Comparison of ENCODE assay signal across 10 cellular contexts in the genomic region with DNA sequence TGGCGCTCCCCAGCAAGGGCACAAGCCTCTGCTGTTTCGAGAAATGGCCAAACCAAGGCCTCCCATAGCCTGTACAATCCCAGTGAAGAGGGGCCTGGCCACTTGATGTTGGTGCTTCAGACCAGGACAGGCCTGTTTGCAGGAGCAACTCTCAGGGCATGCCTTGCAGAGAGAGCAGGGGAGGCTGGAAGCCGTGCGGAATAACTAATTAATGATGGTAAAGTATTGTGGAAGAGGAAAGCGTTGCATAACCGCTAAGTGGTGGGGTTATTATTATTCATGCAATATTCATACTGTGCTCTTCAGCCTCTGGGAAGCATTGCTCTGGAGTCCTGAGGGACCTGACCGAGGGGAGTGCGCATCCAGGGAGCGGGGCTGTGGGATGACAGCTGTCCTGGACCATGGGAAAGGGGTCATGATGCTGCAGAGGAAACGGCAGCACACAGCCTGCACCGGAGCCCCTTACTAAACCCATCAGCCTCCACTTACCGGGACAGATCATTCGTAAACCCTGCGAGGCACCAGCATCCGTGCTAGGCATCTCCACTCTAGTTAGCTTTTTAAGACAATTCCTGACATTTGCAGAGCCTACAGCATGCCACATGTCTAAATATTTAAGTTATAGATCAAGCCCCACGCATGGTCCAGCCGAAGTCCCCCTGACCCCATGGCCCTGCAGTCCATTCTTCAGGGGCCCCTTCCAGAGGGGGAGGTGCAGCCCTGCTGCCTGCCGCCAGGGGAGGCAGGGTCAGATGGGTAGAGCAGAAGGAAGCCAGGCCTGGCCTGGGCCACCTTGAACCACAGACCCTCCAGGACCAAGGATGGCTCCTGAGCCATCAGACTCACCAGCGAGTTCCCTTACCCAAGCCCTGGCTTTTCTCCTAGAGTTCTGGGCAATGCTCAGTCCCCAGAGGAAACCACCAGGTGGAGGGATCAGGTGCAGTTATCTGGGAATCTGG. TPM values are rescaled to one million over a fixed set of nuclear protein-coding genes. Genes with fewer than 3 reads are reported as not detected.
DNase-seq lines count a peak whose midpoint lies in the region; ATAC-seq and TF ChIP-seq lines count a peak whose summit lies in the region.
"Had no signal": no experiment of that assay in that cellular context is flagged by ENCODE, and none has a peak within 500 bp of the region (broad histone marks: within the 10 kb centered on the region; RNA-seq: fewer than 3 reads in every experiment).

No MANE protein-coding gene starts in this region.

- H3K36me3 ChIP-seq in ACC112 (ENCODE audit: insufficient read depth, low read length) (no peaks in the 10 kb centered on the region), right atrium auricular region (no peaks in the 10 kb centered on the region)

- H3K27ac ChIP-seq in ACC112 (ENCODE audit: low read depth, low read length) (peak overlapping the region; percentile 73), right atrium auricular region (peak overlapping the region; percentile 38 to 58)
- H3K27ac ChIP-seq: VCaP had no signal

- no peak for TF ChIP-seq CTCF in right atrium auricular region (IDR thresholded peaks at IDR 0.05)

- peaks cover 69% of the 10 kb centered on the region for H3K4me1 Mint-ChIP-seq in activated CD8-positive, alpha-beta T cell treated with anti-CD3 and anti-CD28 coated beads, Interleukin-2, amount 10 ng/mL, durations not matched to agents 7 days and 5 days (ENCODE audit: low read depth)

- peak overlapping the region; percentile 19 for H2AFZ ChIP-seq in ACC112 (ENCODE audit: low read length, unreplicated experiment)

- no peak overlapping the region for H3K4me3 Mint-ChIP-seq in activated CD8-positive, alpha-beta T cell treated with anti-CD3 and anti-CD28 coated beads, Interleukin-2, amount 10 ng/mL, durations not matched to agents 7 days and 5 days

- no peaks in the 10 kb centered on the region for H3K79me2 ChIP-seq in ACC112 (ENCODE audit: control insufficient read depth, insufficient read depth, low read length, unreplicated experiment)

- peak; percentile 14 for ATAC-seq in GM19455 (IDR thresholded peaks at IDR 0.05; ENCODE audit: unreplicated experiment)
- peak; percentile 24 for ATAC-seq in activated CD8-positive, alpha-beta T cell treated with anti-CD3 and anti-CD28 coated beads, Interleukin-2, amount 10 ng/mL, durations not matched to agents 7 days and 5 days

- H3K4me3 ChIP-seq in ACC112 (ENCODE audit: low read depth, low read length) (no peak overlapping the region), right atrium auricular region (no peak overlapping the region)

- no peaks in the 10 kb centered on the region for H3K9me3 Mint-ChIP-seq in activated CD8-positive, alpha-beta T cell treated with anti-CD3 and anti-CD28 coated beads, Interleukin-2, amount 10 ng/mL, durations not matched to agents 7 days and 5 days (ENCODE audit: insufficient read depth)

- H3K36me3 Mint-ChIP-seq in activated CD8-positive, alpha-beta T cell treated with anti-CD3 and anti-CD28 coated beads, Interleukin-2, amount 10 ng/mL, durations not matched to agents 7 days and 5 days (ENCODE audit: low read depth), result peaks cover 18% of the 10 kb centered on the region

- H3K27me3 ChIP-seq in ACC112 (ENCODE audit: insufficient read depth, low read length), result peaks cover 3% of the 10 kb centered on the region; the same call in 1 of the 2 replicates
- H3K27me3 ChIP-seq in right atrium auricular region, result no peaks in the 10 kb centered on the region

- DNase-seq in activated CD8-positive, alpha-beta T cell treated with anti-CD3 and anti-CD28 coated beads, Interleukin-2, amount 10 ng/mL, durations not matched to agents 7 days and 5 days, result peak; percentile 14
- no peak for DNase-seq in right atrium auricular region (ENCODE audit: low spot score)
- DNase-seq in RPMI8226, result no peak
- DNase-seq in AG20443 (ENCODE audit: low spot score), result no peak
- no peak for DNase-seq in NK-92 (lab: John Stamatoyannopoulos, UW; ENCODE audit: unreplicated experiment)
- DNase-seq in putamen (ENCODE audit: low spot score), result no peak

- CTCF ChIA-PET in activated CD8-positive, alpha-beta T cell treated with anti-CD3 and anti-CD28 coated beads, Interleukin-2, amount 10 ng/mL, durations not matched to agents 7 days and 5 days (lab: Charles Lee), result no interaction called here

- H3K4me1 ChIP-seq in ACC112 (ENCODE audit: control insufficient read depth, insufficient read depth, low read length, unreplicated experiment) (peaks cover 15% of the 10 kb centered on the region), right atrium auricular region (peaks cover 0 to 22% of the 10 kb centered on the region in 2 donors)

- peaks cover 4% of the 10 kb centered on the region for H3K27me3 Mint-ChIP-seq in activated CD8-positive, alpha-beta T cell treated with anti-CD3 and anti-CD28 coated beads, Interleukin-2, amount 10 ng/mL, durations not matched to agents 7 days and 5 days (ENCODE audit: low read depth)

- H3K9me3 ChIP-seq in right atrium auricular region, result no peaks in the 10 kb centered on the region

- H3K27ac Mint-ChIP-seq in activated CD8-positive, alpha-beta T cell treated with anti-CD3 and anti-CD28 coated beads, Interleukin-2, amount 10 ng/mL, durations not matched to agents 7 days and 5 days, result peak overlapping the region; percentile 89

- POLR2A ChIA-PET in activated CD8-positive, alpha-beta T cell treated with anti-CD3 and anti-CD28 coated beads, Interleukin-2, amount 10 ng/mL, durations not matched to agents 7 days and 5 days (lab: Charles Lee), result no interaction called here

RNA-seq across cellular contexts. Expression of a gene that starts 11.6 kb away (rescaled TPM):
- 10 to 100 TPM; 24.4 to 25.6 TPM for total RNA-seq in activated CD8-positive, alpha-beta T cell treated with anti-CD3 and anti-CD28 coated beads, Interleukin-2, amount 10 ng/mL, durations not matched to agents 7 days and 5 days
- total RNA-seq in right atrium auricular region, result 10 to 100 TPM; 14.3 to 14.8 TPM

RNA-seq across cellular contexts. Expression of a gene that starts 42.8 kb away (rescaled TPM):
- not detected for total RNA-seq in activated CD8-positive, alpha-beta T cell treated with anti-CD3 and anti-CD28 coated beads, Interleukin-2, amount 10 ng/mL, durations not matched to agents 7 days and 5 days
- total RNA-seq in right atrium auricular region, result not detected
- total RNA-seq: ureter had no signal
